Comparison of ENCODE assay signal across 19 cellular contexts in the genomic region with DNA sequence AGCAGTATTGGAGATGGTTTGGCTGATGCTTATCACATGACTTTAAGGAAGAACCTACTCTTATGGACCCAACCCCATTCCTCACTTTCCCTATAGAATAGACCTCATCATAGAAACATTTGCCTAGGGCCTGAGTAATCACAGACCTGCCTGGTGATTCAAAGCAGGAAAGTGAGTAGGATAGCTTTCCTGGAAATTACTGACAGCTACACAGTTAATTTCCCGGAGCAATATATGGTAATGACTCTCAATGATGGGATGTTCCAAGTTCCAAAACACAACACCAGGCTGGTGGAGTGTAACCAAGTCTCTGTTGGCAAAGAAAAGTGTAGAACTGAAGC.
DNase-seq lines count a peak whose midpoint lies in the region; ATAC-seq, FAIRE-seq and TF ChIP-seq lines count a peak whose summit lies in the region.
"Had no signal": no experiment of that assay in that cellular context is flagged by ENCODE, and none has a peak within 500 bp of the region (broad histone marks: within the 10 kb centered on the region; RNA-seq: fewer than 3 reads in every experiment).

No MANE protein-coding gene starts in this region.

- no peak overlapping the region for H3K9ac ChIP-seq in endothelial cell of umbilical vein (replicated peaks; ENCODE audit: extremely low read depth, insufficient read depth, low read length)
- H3K9ac ChIP-seq: BLaER1 had no signal

- H4K20me1 ChIP-seq in endothelial cell of umbilical vein (replicated peaks; ENCODE audit: control insufficient read depth, extremely low read depth, insufficient read depth, low read length), result no peaks in the 10 kb centered on the region
- H4K20me1 ChIP-seq: BLaER1 had no signal

- peak overlapping the region; percentile 61 for H3K27ac Mint-ChIP-seq in nephron progenitor cell
- H3K27ac Mint-ChIP-seq in CD8-positive, alpha-beta memory T cell, result no peak overlapping the region

- no peaks in the 10 kb centered on the region for H3K9me1 ChIP-seq in endothelial cell of umbilical vein (replicated peaks; ENCODE audit: control insufficient read depth, extremely low read depth, insufficient read depth, low read length)

- H3K9me3 ChIP-seq in endothelial cell of umbilical vein (replicated peaks; ENCODE audit: control insufficient read depth, insufficient read depth, low read length) (no peaks in the 10 kb centered on the region), right atrium auricular region (no peaks in the 10 kb centered on the region)
- H3K9me3 ChIP-seq in CD8-positive, alpha-beta memory T cell (ENCODE audit: low read length), result no peaks in the 10 kb centered on the region
- H3K9me3 ChIP-seq: BLaER1, psoas muscle, thyroid gland had no signal

- TF ChIP-seq CTCF in endothelial cell of umbilical vein (IDR thresholded peaks at IDR 0.05; ENCODE audit: extremely low read depth in 1 of 2, insufficient read depth in 1 of 2, low read depth in 1 of 2, low read length in 2 of 2), result no peak
- TF ChIP-seq CTCF in nephron progenitor cell (IDR thresholded peaks at IDR 0.05), result no peak
- TF ChIP-seq CTCF in right atrium auricular region (IDR thresholded peaks at IDR 0.05), result no peak

- H3K4me1 ChIP-seq in endothelial cell of umbilical vein (ENCODE audit: control insufficient read depth, extremely low read depth, insufficient read depth, low read length) (peaks cover 35% of the 10 kb centered on the region), right atrium auricular region (peaks cover 0 to 4% of the 10 kb centered on the region in 2 donors)
- no peaks in the 10 kb centered on the region for H3K4me1 ChIP-seq in CD8-positive, alpha-beta memory T cell (ENCODE audit: insufficient read depth, low read length)

- POLR2A ChIA-PET in endothelial cell of umbilical vein (lab: Charles Lee), result no interaction called here
- POLR2A ChIA-PET in CD8-positive, alpha-beta memory T cell (lab: Charles Lee), result no interaction called here

- ATAC-seq in HG02759 (IDR thresholded peaks at IDR 0.05; ENCODE audit: unreplicated experiment), result no peak
- ATAC-seq: left cardiac atrium had no signal

- dilution Hi-C loops in endothelial cell of umbilical vein (cut with MboI; ENCODE audit: extremely low pct_ligation_motif_present, low sequenced_read_pairs), result no loop called here

- peak; percentile 75 for FAIRE-seq in endothelial cell of umbilical vein (lab: Jason Lieb, UNC)
- FAIRE-seq: GM12891 had no signal

- H3K9me3 Mint-ChIP-seq in nephron progenitor cell, result no peaks in the 10 kb centered on the region
- no peaks in the 10 kb centered on the region for H3K9me3 Mint-ChIP-seq in CD8-positive, alpha-beta memory T cell

- H3K79me2 ChIP-seq in endothelial cell of umbilical vein (ENCODE audit: control insufficient read depth, insufficient read depth, low read length), result no peaks in the 10 kb centered on the region

- H3K4me1 Mint-ChIP-seq in nephron progenitor cell, result peaks cover 90% of the 10 kb centered on the region
- peaks cover 6 to 24% (median 20%) of the 10 kb centered on the region in 3 donors for H3K4me1 Mint-ChIP-seq in CD8-positive, alpha-beta memory T cell

- BruUV-seq in endothelial cell of umbilical vein (replicated peaks; lab: Mats Ljungman, UMichigan), result no TSS peak

- H3K4me2 ChIP-seq in endothelial cell of umbilical vein (ENCODE audit: insufficient read depth, low read length), result peak overlapping the region; percentile 32
- H3K4me2 ChIP-seq: BLaER1 had no signal

- peak overlapping the region; percentile 91 for H2AFZ ChIP-seq in endothelial cell of umbilical vein (ENCODE audit: low read depth, low read length)

- H3K36me3 ChIP-seq in endothelial cell of umbilical vein (ENCODE audit: control insufficient read depth in 2 of 2, extremely low read depth in 1 of 2, insufficient read depth in 2 of 2, low read length in 2 of 2), result no peaks in the 10 kb centered on the region
- no peaks in the 10 kb centered on the region for H3K36me3 ChIP-seq in CD8-positive, alpha-beta memory T cell (ENCODE audit: insufficient read depth, low read length)
- no peaks in the 10 kb centered on the region for H3K36me3 ChIP-seq in right atrium auricular region
- H3K36me3 ChIP-seq: BLaER1, thyroid gland had no signal

- intact Hi-C loops in endothelial cell of umbilical vein (cut with micrococcal nuclease), result no loop called here

- H3K4me3 Mint-ChIP-seq in nephron progenitor cell, result no peak overlapping the region
- no peak overlapping the region for H3K4me3 Mint-ChIP-seq in CD8-positive, alpha-beta memory T cell

- no peaks in the 10 kb centered on the region for H3K27me3 Mint-ChIP-seq in nephron progenitor cell (ENCODE audit: low read depth, poor library complexity)
- H3K27me3 Mint-ChIP-seq in CD8-positive, alpha-beta memory T cell, result peaks cover 0 to 2% of the 10 kb centered on the region in 2 donors

- no peaks in the 10 kb centered on the region for H3K36me3 Mint-ChIP-seq in nephron progenitor cell (ENCODE audit: low read depth)
- no peaks in the 10 kb centered on the region for H3K36me3 Mint-ChIP-seq in CD8-positive, alpha-beta memory T cell

- CTCF ChIA-PET in endothelial cell of umbilical vein (lab: Charles Lee), result interaction anchor here (0.7 to 3.4 kb wide), 5 partner anchors 27 to 229 kb away, joined by 3 to 13 read pairs (median 4); no protein-coding TSS in a partner anchor
- CTCF ChIA-PET in CD8-positive, alpha-beta memory T cell (lab: Charles Lee), result no interaction called here

- H3K27me3 ChIP-seq in endothelial cell of umbilical vein (ENCODE audit: control insufficient read depth in 2 of 2, insufficient read depth in 2 of 2, low read length in 2 of 2) (no peaks in the 10 kb centered on the region), right atrium auricular region (no peaks in the 10 kb centered on the region)
- H3K27me3 ChIP-seq in CD8-positive, alpha-beta memory T cell (ENCODE audit: insufficient read depth, low read length, poor library complexity, severe bottlenecking), result no peaks in the 10 kb centered on the region
- H3K27me3 ChIP-seq: BLaER1, thyroid gland had no signal

- H3K4me3 ChIP-seq in endothelial cell of umbilical vein (replicated peaks in 1 of 3; ENCODE audit: insufficient read depth in 1 of 3, low read depth in 1 of 3, low read length in 3 of 3), result no peak overlapping the region
- no peak overlapping the region for H3K4me3 ChIP-seq in CD8-positive, alpha-beta memory T cell (ENCODE audit: low read length)
- no peak overlapping the region for H3K4me3 ChIP-seq in right atrium auricular region
- H3K4me3 ChIP-seq: BLaER1, dorsolateral prefrontal cortex, psoas muscle, thyroid gland had no signal

- peak; percentile 82 for DNase-seq in ELR (ENCODE audit: low read depth)
- peak; percentile 38 for DNase-seq in NCI-H446 treated with DMSO at 0.1 percent for 48 hours (lab: John Stamatoyannopoulos, UW)
- peak; percentile 51 for DNase-seq in endothelial cell of umbilical vein (ENCODE audit: low read depth, low spot score)
- no peak for DNase-seq in nephron progenitor cell
- no peak for DNase-seq in CD8-positive, alpha-beta memory T cell
- no peak for DNase-seq in iPS-NIHi11 (ENCODE audit: low spot score)
- DNase-seq in right atrium auricular region (ENCODE audit: low spot score), result no peak
- DNase-seq: activated CD4-positive, alpha-beta T cell treated with anti-CD3 and anti-CD28 coated beads for 48 hours; DND-41; dorsolateral prefrontal cortex; KBM-7; left cardiac atrium; NCI-H510A treated with DMSO at 0.1 percent for 48 hours; psoas muscle; RPMI8226; thyroid gland had no signal

- H3K27ac ChIP-seq in endothelial cell of umbilical vein (ENCODE audit: insufficient read depth, low read depth, low read length), result peak overlapping the region; percentile 20
- no peak overlapping the region for H3K27ac ChIP-seq in CD8-positive, alpha-beta memory T cell (ENCODE audit: low read depth, low read length)
- H3K27ac ChIP-seq in right atrium auricular region, result no peak overlapping the region
- H3K27ac ChIP-seq: BLaER1, dorsolateral prefrontal cortex, psoas muscle, thyroid gland had no signal

- TF ChIP-seq POLR2A in endothelial cell of umbilical vein (IDR thresholded peaks at IDR 0.05; ENCODE audit: low read depth, low read length), result no peak

TF ChIP-seq in endothelial cell of umbilical vein, 7 proteins besides CTCF, POLR2A, EP300 and RAD21:
- TF ChIP-seq MYC (IDR thresholded peaks at IDR 0.05; ENCODE audit: low read depth, low read length) (no peak), POLR2AphosphoS5 (IDR thresholded peaks at IDR 0.05; ENCODE audit: insufficient read depth, low read depth, low read length) (peak; percentile 27), EZH2 (IDR thresholded peaks at IDR 0.05; ENCODE audit: borderline replicate concordance, low read depth, low read length, severe bottlenecking) (no peak), FOS (IDR thresholded peaks at IDR 0.05; ENCODE audit: borderline replicate concordance, insufficient read depth, low read length) (peak; percentile 77), JUN (IDR thresholded peaks at IDR 0.05; ENCODE audit: borderline replicate concordance, insufficient read depth, insufficient read length, low read depth) (peak; percentile 41), GATA2 (IDR thresholded peaks at IDR 0.05; ENCODE audit: insufficient read depth, insufficient read length, low read depth, low read length) (peak; percentile 69)
- TF ChIP-seq, protein P1, sequence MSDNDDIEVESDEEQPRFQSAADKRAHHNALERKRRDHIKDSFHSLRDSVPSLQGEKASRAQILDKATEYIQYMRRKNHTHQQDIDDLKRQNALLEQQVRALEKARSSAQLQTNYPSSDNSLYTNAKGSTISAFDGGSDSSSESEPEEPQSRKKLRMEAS (IDR thresholded peaks at IDR 0.05; ENCODE audit: insufficient read depth, insufficient read length), result no peak

Comparison
In these comparisons a context has a peak if more than half of its experiments do, and no peak if none do; other contexts are left out.
1. DNase-seq: peak in ELR (single experiment), NCI-H446 treated with DMSO at 0.1 percent for 48 hours (single experiment) and endothelial cell of umbilical vein (single experiment); none in nephron progenitor cell (single experiment), CD8-positive, alpha-beta memory T cell (0 of 5), iPS-NIHi11 (single experiment) and right atrium auricular region (single experiment).